9 cellular contexts compared by ENCODE assay signal in genomic region chr9:113541019-113541900, GRCh38.
DNase-seq lines count a peak whose midpoint lies in the region; ATAC-seq and TF ChIP-seq lines count a peak whose summit lies in the region.
"Had no signal": no experiment of that assay in that cellular context is flagged by ENCODE, and none has a peak within 500 bp of the region (broad histone marks: within the 10 kb centered on the region; RNA-seq: fewer than 3 reads in every experiment).

No MANE protein-coding gene starts in this region.

- no peak overlapping the region for H3K4me3 ChIP-seq in CD8-positive, alpha-beta memory T cell (ENCODE audit: low read length)
- no peak overlapping the region for H3K4me3 ChIP-seq in coronary artery

- no peak for ATAC-seq in HG02973 (IDR thresholded peaks at IDR 0.05; ENCODE audit: unreplicated experiment)

- CTCF ChIA-PET in CD8-positive, alpha-beta memory T cell (lab: Charles Lee): interaction anchor here (0.8 to 1.4 kb wide), 3 partner anchors 8 to 95 kb away, joined by 3 read pairs; no protein-coding TSS in a partner anchor

- DNase-seq in CD8-positive, alpha-beta memory T cell: no peak
- DNase-seq in NCI-H510A (lab: John Stamatoyannopoulos, UW): peak; percentile 30
- DNase-seq in coronary artery (ENCODE audit: low spot score): peak; percentile 65
- DNase-seq in mesenteric fat pad (ENCODE audit: low spot score): peak; percentile 73
- DNase-seq in NCI-H1105 (lab: John Stamatoyannopoulos, UW): no peak
- no peak for DNase-seq in osteocyte (ENCODE audit: extremely low spot score, unreplicated experiment)
- DNase-seq in stimulated activated CD4-positive, alpha-beta T cell treated with anti-CD3 and anti-CD28 coated beads, Interleukin-2, amount 100 ng/mL, for 24 hours: no peak
- DNase-seq: T1000 had no signal

- peaks cover under 1% of the 10 kb centered on the region for H3K4me1 ChIP-seq in CD8-positive, alpha-beta memory T cell (ENCODE audit: insufficient read depth, low read length)

- H3K27ac Mint-ChIP-seq in CD8-positive, alpha-beta memory T cell: peak overlapping the region in 6 of 8 donors; percentile 54 to 96 (median 68)
- no peak overlapping the region for H3K27ac Mint-ChIP-seq in osteocyte (ENCODE audit: unreplicated experiment)

- no peak overlapping the region for H3K4me3 Mint-ChIP-seq in CD8-positive, alpha-beta memory T cell
- H3K4me3 Mint-ChIP-seq in osteocyte (ENCODE audit: unreplicated experiment): no peak overlapping the region

- H3K27me3 ChIP-seq in CD8-positive, alpha-beta memory T cell (ENCODE audit: insufficient read depth, low read length, poor library complexity, severe bottlenecking): no peaks in the 10 kb centered on the region

- H3K9me3 Mint-ChIP-seq in CD8-positive, alpha-beta memory T cell: no peaks in the 10 kb centered on the region
- no peaks in the 10 kb centered on the region for H3K9me3 Mint-ChIP-seq in osteocyte (ENCODE audit: unreplicated experiment)

- H3K4me1 Mint-ChIP-seq in CD8-positive, alpha-beta memory T cell: peaks cover 59 to 88% (median 61%) of the 10 kb centered on the region in 3 donors
- H3K4me1 Mint-ChIP-seq in osteocyte (ENCODE audit: unreplicated experiment): peaks cover 4% of the 10 kb centered on the region

- POLR2A ChIA-PET in CD8-positive, alpha-beta memory T cell (lab: Charles Lee): no interaction called here

- H3K9me3 ChIP-seq in CD8-positive, alpha-beta memory T cell (ENCODE audit: low read length): no peaks in the 10 kb centered on the region

- peaks cover 6 to 93% (median 22%) of the 10 kb centered on the region in 3 donors for H3K36me3 Mint-ChIP-seq in CD8-positive, alpha-beta memory T cell
- no peaks in the 10 kb centered on the region for H3K36me3 Mint-ChIP-seq in osteocyte (ENCODE audit: unreplicated experiment)

- H3K27me3 Mint-ChIP-seq in CD8-positive, alpha-beta memory T cell: no peaks in the 10 kb centered on the region
- peaks cover 2% of the 10 kb centered on the region for H3K27me3 Mint-ChIP-seq in osteocyte (ENCODE audit: unreplicated experiment)

- peak overlapping the region; percentile 18 for H3K27ac ChIP-seq in CD8-positive, alpha-beta memory T cell (ENCODE audit: low read depth, low read length)
- H3K27ac ChIP-seq in coronary artery: peak overlapping the region in 1 of 2 donors; percentile 24

- no peak for TF ChIP-seq CTCF in coronary artery (IDR thresholded peaks at IDR 0.05)
- TF ChIP-seq CTCF in osteocyte (IDR thresholded peaks at IDR 0.05): no peak

- H3K36me3 ChIP-seq in CD8-positive, alpha-beta memory T cell (ENCODE audit: insufficient read depth, low read length): peaks cover 43% of the 10 kb centered on the region

Comparison
In these comparisons a context has a peak if more than half of its experiments do, and no peak if none do; other contexts are left out.
1. DNase-seq: peak in NCI-H510A (single experiment), coronary artery (single experiment) and mesenteric fat pad (single experiment); none in CD8-positive, alpha-beta memory T cell (0 of 5), NCI-H1105 (single experiment), osteocyte (single experiment) and stimulated activated CD4-positive, alpha-beta T cell treated with anti-CD3 and anti-CD28 coated beads, Interleukin-2, amount 100 ng/mL, for 24 hours (0 of 2).